Comparison of ENCODE assay signal across 8 cellular contexts in the genomic region with DNA sequence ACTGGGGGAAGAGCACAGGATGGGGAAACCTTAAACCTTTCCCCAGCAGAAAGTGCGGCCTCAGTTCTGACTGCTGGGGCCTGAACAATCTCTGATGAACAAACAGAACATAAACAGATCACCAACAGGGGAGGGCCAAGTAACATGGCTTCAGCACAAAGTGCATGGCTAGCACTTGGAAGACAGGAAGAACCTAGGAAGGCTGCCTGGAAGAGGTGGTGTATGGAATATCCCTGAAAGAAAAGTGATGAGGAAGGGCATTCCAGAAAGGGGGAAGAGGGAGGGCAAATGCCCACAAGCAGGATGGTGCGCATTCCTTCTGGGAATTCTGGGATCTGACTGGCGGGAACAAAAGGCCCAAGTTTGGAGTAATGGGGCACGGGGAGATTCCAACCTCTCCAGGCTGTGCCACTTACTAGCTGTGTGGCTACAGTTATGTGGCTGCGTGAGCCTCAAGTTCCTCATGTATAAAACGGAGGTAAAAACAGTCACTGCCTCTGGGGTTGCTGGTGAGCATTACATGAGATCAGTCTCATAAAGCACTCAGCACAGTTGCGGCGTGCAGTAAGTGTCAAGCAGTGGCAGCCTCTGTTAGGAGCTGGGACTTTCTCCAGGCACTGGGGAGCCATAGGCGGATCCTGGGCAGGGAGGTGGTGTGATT. TPM values are rescaled to one million over a fixed set of nuclear protein-coding genes. Genes with fewer than 3 reads are reported as not detected.
A peak's percentile ranks its signal among the peaks of the same experiment; 100 is the strongest.
DNase-seq lines count a peak whose midpoint lies in the region; ATAC-seq, FAIRE-seq and TF ChIP-seq lines count a peak whose summit lies in the region.

No MANE protein-coding gene starts in this region.

- peak; percentile 42 to 43; a peak in 5 of 6 replicates for ATAC-seq in A549
- peak; percentile 66 for ATAC-seq in HG02938 (IDR thresholded peaks at IDR 0.05; ENCODE audit: unreplicated experiment)
- ATAC-seq in GM19467 (IDR thresholded peaks at IDR 0.05; ENCODE audit: unreplicated experiment): no peak
- no peak for ATAC-seq in HG02840 (IDR thresholded peaks at IDR 0.05; ENCODE audit: low FRiP score, unreplicated experiment)

- CTCF ChIA-PET in A549 (lab: Yijun Ruan, JAX): interaction anchor here (0.8 to 1.4 kb wide), 7 partner anchors 17 to 320 kb away, joined by 3 to 4 read pairs (median 3); no protein-coding TSS in a partner anchor

- TF ChIP-seq EP300 in A549 (IDR thresholded peaks at IDR 0.05): no peak

- no peak for TF ChIP-seq POLR2A in A549 (IDR thresholded peaks at IDR 0.05; ENCODE audit: low read length)

- DNase-seq in A549 (ENCODE audit: low read depth in 1 of 2, low spot score in 1 of 2): peak in 1 of 2 experiments; percentile 16
- DNase-seq in medulla oblongata (ENCODE audit: extremely low spot score): peak; percentile 49
- DNase-seq in ecto neural progenitor cell (ENCODE audit: low spot score): no peak
- no peak for DNase-seq in GM19240 (ENCODE audit: insufficient read length, low spot score)

- FAIRE-seq in A549 (lab: Jason Lieb, UNC): no peak

- POLR2A ChIA-PET in A549 (lab: Yijun Ruan, JAX): interaction anchor here (0.7 kb wide), 1 partner anchor 11 kb away, joined by 3 read pairs; no protein-coding TSS in a partner anchor

- no peak for TF ChIP-seq CTCF in A549 (IDR thresholded peaks at IDR 0.05)

- no peak overlapping the region for H3K4me3 ChIP-seq in A549

- no peak overlapping the region for H3K4me2 ChIP-seq in A549

- no peaks in the 10 kb centered on the region for H3K9me3 ChIP-seq in A549

- H3K4me1 ChIP-seq in A549: no peaks in the 10 kb centered on the region

- 0 out of 6 replicates have a peak overlapping the region, but pooled peaks of 1 of the 2 experiments have one; percentile 19 for H3K27ac ChIP-seq in A549
- peak overlapping the region; percentile 77 for H3K27ac ChIP-seq in angular gyrus (ENCODE audit: low read depth, low read length)

- WGBS in A549 (ENCODE audit: missing lambda C conversion rate): 87% methylated on average over 9 of the region's 9 CpGs

- TF ChIP-seq RAD21 in A549 (conservative IDR thresholded peaks at IDR 0.05 in 1 of 2, IDR thresholded peaks at IDR 0.05 in 1 of 2): no peak

TF ChIP-seq in A549, 52 proteins besides CTCF, POLR2A, EP300 and RAD21:
- peak; percentile 80 for TF ChIP-seq ZFP36 (IDR thresholded peaks at IDR 0.05; ENCODE audit: borderline replicate concordance, partially characterized antibody)
- TF ChIP-seq FOSL2 (IDR thresholded peaks at IDR 0.05): no peak
- TF ChIP-seq FOSL2 (CRISPR knock-in tag; IDR thresholded peaks at IDR 0.05): no peak

RNA-seq across cellular contexts. Expression of a gene that starts 1.6 kb away (rescaled TPM):
- 0.15 and 0.22 TPM in 2 replicates for polyA plus RNA-seq in A549 (2011; rRNA removed)
- polyA plus RNA-seq in A549 (2012; cell fraction: cytosol; rRNA removed): 0.05 and 0.09 TPM in 2 replicates
- 0.18 and 0.38 TPM in 2 replicates for polyA plus RNA-seq in A549 (2012; cell fraction: nucleus; rRNA removed)
- 0.05 to 0.24 TPM (median 0.22 TPM) in 3 replicates for polyA plus RNA-seq in A549 (2017; fragmentation: RNase III; extraction: RNeasy Plus Mini Kit Qiagen cat#74134 plus additional on column Dnase treatment)
- polyA minus RNA-seq in A549 (2011; rRNA and poly(A)+ RNA removed): 0.25 and 0.54 TPM in 2 replicates

RNA-seq across cellular contexts. Expression of a gene that starts 12.5 kb away (rescaled TPM):
- polyA plus RNA-seq in A549 (2011; rRNA removed) (not detected in 2 replicates), A549 (2017; fragmentation: RNase III; extraction: RNeasy Plus Mini Kit Qiagen cat#74134 plus additional on column Dnase treatment) (not detected in 3 replicates)
- not detected in 2 replicates for polyA plus RNA-seq in A549 (2012; cell fraction: cytosol; rRNA removed)
- not detected in 2 replicates for polyA plus RNA-seq in A549 (2012; cell fraction: nucleus; rRNA removed)
- not detected in 2 replicates for polyA minus RNA-seq in A549 (2011; rRNA and poly(A)+ RNA removed)

RNA-seq across cellular contexts. Expression of a gene that starts 35.8 kb away (rescaled TPM):
- polyA plus RNA-seq in A549 (2011; rRNA removed): not detected in 2 replicates
- polyA plus RNA-seq in A549 (2012; cell fraction: cytosol; rRNA removed): not detected in 2 replicates
- not detected in 2 replicates for polyA plus RNA-seq in A549 (2012; cell fraction: nucleus; rRNA removed)
- polyA plus RNA-seq in A549 (2017; fragmentation: RNase III; extraction: RNeasy Plus Mini Kit Qiagen cat#74134 plus additional on column Dnase treatment): not detected in 3 replicates
- 0.04 TPM in 1 of 2 replicates, not detected in the other for polyA minus RNA-seq in A549 (2011; rRNA and poly(A)+ RNA removed)

Comparison
In these comparisons a context has a peak if more than half of its experiments do, and no peak if none do; other contexts are left out.
1. ATAC-seq: peak in A549 (2 of 2) and HG02938 (single experiment); none in GM19467 (single experiment) and HG02840 (single experiment).